Comparison of ENCODE assay signal across 10 cellular contexts in genomic region chr18:56565596-56566355, GRCh38.
DNase-seq lines count a peak whose midpoint lies in the region; ATAC-seq and TF ChIP-seq lines count a peak whose summit lies in the region.
"Had no signal": no experiment of that assay in that cellular context is flagged by ENCODE, and none has a peak within 500 bp of the region (broad histone marks: within the 10 kb centered on the region; RNA-seq: fewer than 3 reads in every experiment).

No MANE protein-coding gene starts in this region.

- H3K4me3 ChIP-seq in cardiac fibroblast (replicated peaks in 1 of 2; ENCODE audit: low read depth in 2 of 2, low read length in 2 of 2), result no peak overlapping the region
- H3K4me3 ChIP-seq in H7 (ENCODE audit: insufficient read depth, low read depth, low read length), result no peak overlapping the region

- TF ChIP-seq CTCF in AG09319 (IDR thresholded peaks at IDR 0.05; ENCODE audit: low read depth, low read length) (no peak), cardiac fibroblast (IDR thresholded peaks at IDR 0.05; ENCODE audit: low read depth, low read length) (no peak), mesothelial cell of epicardium (IDR thresholded peaks at IDR 0.05; ENCODE audit: unreplicated experiment) (no peak)

- H3K27me3 ChIP-seq in H7 (ENCODE audit: control insufficient read depth, insufficient read depth, low read length), result no peaks in the 10 kb centered on the region

- H3K9me3 Mint-ChIP-seq in mesothelial cell of epicardium, result no peaks in the 10 kb centered on the region
- H3K9me3 Mint-ChIP-seq in stimulated activated effector memory CD8-positive, alpha-beta T cell treated with anti-CD3 and anti-CD28 coated beads, Interleukin-12 subunit alpha, Interleukin-12 subunit beta, amount 100 ng/mL, for 72 hours, result no peaks in the 10 kb centered on the region

- no peaks in the 10 kb centered on the region for H3K36me3 ChIP-seq in H7 (replicated peaks; ENCODE audit: control insufficient read depth, insufficient read depth, low read length)

- H3K36me3 Mint-ChIP-seq in mesothelial cell of epicardium, result no peaks in the 10 kb centered on the region
- no peaks in the 10 kb centered on the region for H3K36me3 Mint-ChIP-seq in stimulated activated effector memory CD8-positive, alpha-beta T cell treated with anti-CD3 and anti-CD28 coated beads, Interleukin-12 subunit alpha, Interleukin-12 subunit beta, amount 100 ng/mL, for 72 hours

- H3K4me1 Mint-ChIP-seq in mesothelial cell of epicardium, result peaks cover 20% of the 10 kb centered on the region
- H3K4me1 Mint-ChIP-seq in stimulated activated effector memory CD8-positive, alpha-beta T cell treated with anti-CD3 and anti-CD28 coated beads, Interleukin-12 subunit alpha, Interleukin-12 subunit beta, amount 100 ng/mL, for 72 hours, result no peaks in the 10 kb centered on the region

- DNase-seq in AG09319 (ENCODE audit: extremely low read depth, low read depth) (peak; percentile 91), HuH-7 (ENCODE audit: low spot score) (peak; percentile 23), cardiac fibroblast (ENCODE audit: low read depth in 2 of 2) (peak; percentile 87), mesothelial cell of epicardium (ENCODE audit: low spot score in 2 of 2, unreplicated experiment in 2 of 2) (no peak), H7 (no peak), NCI-H345 (lab: John Stamatoyannopoulos, UW) (no peak)
- no peak for DNase-seq in activated CD4-positive, alpha-beta T cell treated with anti-CD3 and anti-CD28 coated beads for 4 hours
- no peak for DNase-seq in stimulated activated effector memory CD8-positive, alpha-beta T cell treated with anti-CD3 and anti-CD28 coated beads, Interleukin-12 subunit alpha, Interleukin-12 subunit beta, amount 100 ng/mL, for 72 hours (ENCODE audit: low spot score in 2 of 2)
- DNase-seq: activated naive CD4-positive, alpha-beta T cell treated with Interleukin-2 at 50 U/mL for 16 hours; NCI-H187 treated with DMSO at 0.1 percent for 48 hours had no signal

- H3K27ac Mint-ChIP-seq in mesothelial cell of epicardium, result peak overlapping the region; percentile 86
- H3K27ac Mint-ChIP-seq in stimulated activated effector memory CD8-positive, alpha-beta T cell treated with anti-CD3 and anti-CD28 coated beads, Interleukin-12 subunit alpha, Interleukin-12 subunit beta, amount 100 ng/mL, for 72 hours, result no peak overlapping the region

- ATAC-seq in stimulated activated effector memory CD8-positive, alpha-beta T cell treated with anti-CD3 and anti-CD28 coated beads, Interleukin-12 subunit alpha, Interleukin-12 subunit beta, amount 100 ng/mL, for 72 hours, result no peak

- no peaks in the 10 kb centered on the region for H3K27me3 Mint-ChIP-seq in mesothelial cell of epicardium (ENCODE audit: low read depth)

- H3K4me3 Mint-ChIP-seq in mesothelial cell of epicardium, result no peak overlapping the region
- H3K4me3 Mint-ChIP-seq in stimulated activated effector memory CD8-positive, alpha-beta T cell treated with anti-CD3 and anti-CD28 coated beads, Interleukin-12 subunit alpha, Interleukin-12 subunit beta, amount 100 ng/mL, for 72 hours, result no peak overlapping the region

Comparison
In these comparisons a context has a peak if more than half of its experiments do, and no peak if none do; other contexts are left out.
1. DNase-seq: peak in AG09319 (single experiment), HuH-7 (single experiment) and cardiac fibroblast (2 of 2); none in mesothelial cell of epicardium (0 of 2), activated CD4-positive, alpha-beta T cell treated with anti-CD3 and anti-CD28 coated beads for 4 hours (0 of 2), stimulated activated effector memory CD8-positive, alpha-beta T cell treated with anti-CD3 and anti-CD28 coated beads, Interleukin-12 subunit alpha, Interleukin-12 subunit beta, amount 100 ng/mL, for 72 hours (0 of 2), H7 (single experiment) and NCI-H345 (single experiment).